ENCODE assay signal across 8 cellular contexts in the genomic region with DNA sequence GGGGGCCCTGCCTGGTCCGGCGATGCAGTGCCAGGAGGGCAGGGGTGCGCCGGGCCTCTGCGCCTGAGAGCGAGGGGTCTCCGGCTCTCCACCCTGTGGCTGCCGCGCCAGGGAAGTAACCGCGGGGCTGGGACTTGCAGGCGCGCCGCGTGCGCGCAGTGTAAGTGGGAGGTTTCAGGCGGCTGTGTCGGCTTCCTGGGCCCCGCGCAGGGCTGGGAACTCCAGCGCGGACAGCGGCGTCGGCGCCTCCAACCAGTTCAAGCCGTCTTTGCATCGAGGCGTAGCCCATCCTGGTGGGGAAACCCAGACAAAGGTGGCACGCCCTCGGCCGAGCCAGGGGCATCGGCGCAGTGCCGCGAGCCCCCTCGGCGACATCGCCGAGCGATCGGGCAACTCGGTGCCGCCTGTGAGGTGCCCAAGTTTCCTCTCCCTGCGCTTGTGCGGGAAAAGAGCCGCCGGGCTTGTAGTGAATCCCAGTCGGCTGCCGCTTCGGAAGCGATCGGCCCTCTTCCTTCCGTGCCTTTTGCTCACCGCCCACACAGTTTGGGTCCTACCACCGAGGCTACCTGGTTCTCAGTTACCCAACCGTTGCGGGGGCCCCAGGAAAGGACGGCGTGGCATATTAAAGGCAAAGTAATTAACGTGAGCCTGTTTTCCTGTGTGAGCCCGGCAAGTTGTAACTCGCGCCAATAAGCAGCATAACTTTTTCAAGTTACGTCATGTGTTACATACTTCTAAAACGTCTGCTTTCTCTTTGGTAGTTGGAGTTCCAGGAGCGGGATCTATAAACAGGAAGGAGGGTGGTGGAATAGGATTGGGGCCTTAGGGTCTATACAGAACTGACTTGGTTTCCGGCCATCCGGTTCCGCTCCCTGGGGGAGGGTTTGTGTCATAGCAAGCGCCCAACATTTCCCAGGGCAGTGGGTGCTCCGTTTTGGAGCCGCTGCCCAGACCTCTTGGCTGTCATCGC. TPM values are rescaled to one million over a fixed set of nuclear protein-coding genes. Genes with fewer than 3 reads are reported as not detected.
A peak's percentile ranks its signal among the peaks of the same experiment; 100 is the strongest.
DNase-seq lines count a peak whose midpoint lies in the region; ATAC-seq and TF ChIP-seq lines count a peak whose summit lies in the region.

No MANE protein-coding gene starts in this region.

- POLR2A ChIA-PET in CD8-positive, alpha-beta T cell (lab: Charles Lee), result no interaction called here

- H3K36me3 ChIP-seq in CD8-positive, alpha-beta T cell (ENCODE audit: insufficient read depth, low read length), result no peaks in the 10 kb centered on the region
- H3K36me3 ChIP-seq in neutrophil (no peaks in the 10 kb centered on the region), suprapubic skin (no peaks in the 10 kb centered on the region)

- peaks cover 28% of the 10 kb centered on the region for H3K4me1 ChIP-seq in CD8-positive, alpha-beta T cell (ENCODE audit: insufficient read depth, low read length)
- H3K4me1 ChIP-seq in neutrophil (ENCODE audit: control insufficient read depth in 1 of 2, insufficient read depth in 1 of 2, low read depth in 1 of 2, low read length in 1 of 2), result peaks cover 19 to 27% of the 10 kb centered on the region in 2 experiments
- H3K4me1 ChIP-seq in suprapubic skin, result peaks cover 36% of the 10 kb centered on the region

- TF ChIP-seq POLR2A in suprapubic skin (IDR thresholded peaks at IDR 0.05), result no peak

- peak overlapping the region; percentile 93 for H3K4me3 Mint-ChIP-seq in CD8-positive, alpha-beta T cell

- no peaks in the 10 kb centered on the region for H3K9me3 Mint-ChIP-seq in CD8-positive, alpha-beta T cell

- no peak for TF ChIP-seq CTCF in CD8-positive, alpha-beta T cell (IDR thresholded peaks at IDR 0.05)
- no peak for TF ChIP-seq CTCF in HL-60 (IDR thresholded peaks at IDR 0.05; ENCODE audit: insufficient read depth, low read length)
- no peak for TF ChIP-seq CTCF in neutrophil (IDR thresholded peaks at IDR 0.05)
- TF ChIP-seq CTCF in suprapubic skin (IDR thresholded peaks at IDR 0.05), result peak; percentile 18 to 23

- CTCF ChIA-PET in CD8-positive, alpha-beta T cell (lab: Charles Lee), result no interaction called here

- no peaks in the 10 kb centered on the region for H3K27me3 ChIP-seq in CD8-positive, alpha-beta T cell (ENCODE audit: insufficient read depth, low read length)
- H3K27me3 ChIP-seq in HL-60 (ENCODE audit: insufficient read depth, poor library complexity, severe bottlenecking), result no peaks in the 10 kb centered on the region
- peaks cover 11% of the 10 kb centered on the region for H3K27me3 ChIP-seq in neutrophil
- H3K27me3 ChIP-seq in suprapubic skin, result no peaks in the 10 kb centered on the region

- H3K27ac Mint-ChIP-seq in CD8-positive, alpha-beta T cell, result peak overlapping the region; percentile 94

- peaks cover 6% of the 10 kb centered on the region for H3K36me3 Mint-ChIP-seq in CD8-positive, alpha-beta T cell

- TF ChIP-seq EP300 in suprapubic skin (IDR thresholded peaks at IDR 0.05), result no peak

- intact Hi-C loops in CD8-positive, alpha-beta T cell (cut with DNase I, micrococcal nuclease), result loop anchor here (1.0 to 10.0 kb wide), 9 partner anchors 39 to 1639 kb away; a partner anchor contains a TSS

- WGBS in suprapubic skin, result under 1% methylated on average over 47 of the region's 75 CpGs

- H3K27me3 Mint-ChIP-seq in CD8-positive, alpha-beta T cell (ENCODE audit: low read depth), result no peaks in the 10 kb centered on the region

- H3K4me3 ChIP-seq in CD8-positive, alpha-beta T cell (ENCODE audit: low read depth, low read length), result peak overlapping the region; percentile 87
- H3K4me3 ChIP-seq in HL-60 (replicated peaks; ENCODE audit: insufficient read depth, low read length), result peak overlapping the region; percentile 92
- H3K4me3 ChIP-seq in neutrophil (ENCODE audit: low read depth in 1 of 2, low read length in 1 of 2), result peak overlapping the region; percentile 81 to 97
- H3K4me3 ChIP-seq in suprapubic skin, result peak overlapping the region; percentile 99

- H3K27ac ChIP-seq in CD8-positive, alpha-beta T cell (ENCODE audit: low read depth, low read length), result peak overlapping the region; percentile 70
- H3K27ac ChIP-seq in HL-60 (replicated peaks) (peak overlapping the region; percentile 89), neutrophil (peak overlapping the region; percentile 61), suprapubic skin (peak overlapping the region; percentile 89)

- H3K4me1 Mint-ChIP-seq in CD8-positive, alpha-beta T cell (ENCODE audit: low read depth), result peaks cover 53% of the 10 kb centered on the region

- peak; percentile 54 for ATAC-seq in CD8-positive, alpha-beta T cell
- peak; percentile 45 for ATAC-seq in GM19455 (IDR thresholded peaks at IDR 0.05; ENCODE audit: unreplicated experiment)

- DNase-seq in CD8-positive, alpha-beta T cell, result peak; percentile 29 to 75 (median 59)
- DNase-seq in HL-60 (ENCODE audit: low read depth in 1 of 2, low spot score in 1 of 2), result peak; percentile 81 to 87
- DNase-seq in SHP77 treated with DMSO at 0.1 percent for 48 hours (lab: John Stamatoyannopoulos, UW), result peak; percentile 30
- DNase-seq in activated gamma-delta T cell treated with anti-CD3 and anti-CD28 coated beads, Interleukin-2, amount 50 U/mL, for 16 hours (ENCODE audit: low read depth), result peak; percentile 52
- DNase-seq in foreskin melanocyte, result peak; percentile 84
- peak; percentile 81 to 83 for DNase-seq in suprapubic skin (ENCODE audit: low spot score in 2 of 2)

- H3K9me3 ChIP-seq in CD8-positive, alpha-beta T cell (ENCODE audit: low read length), result no peaks in the 10 kb centered on the region
- H3K9me3 ChIP-seq in neutrophil (no peaks in the 10 kb centered on the region), suprapubic skin (no peaks in the 10 kb centered on the region)

RNA-seq across cellular contexts. Expression of a gene that starts 1.2 kb away (rescaled TPM):
- 10 to 100 TPM; 10.8 to 13.7 TPM for total RNA-seq in CD8-positive, alpha-beta T cell
- total RNA-seq in suprapubic skin, result 10 to 100 TPM; 29.1 to 44.7 (median 34.9) TPM

Comparison
In these comparisons a context has a peak if more than half of its experiments do, and no peak if none do; other contexts are left out.
1. Peak in every context shown above with its lines: DNase-seq, ATAC-seq, H3K4me3 ChIP-seq and H3K27ac ChIP-seq.
2. DNase-seq: peak in every context shown above with its lines; median percentile 84 in HL-60; 84 in foreskin melanocyte; 82 in suprapubic skin; 59 in CD8-positive, alpha-beta T cell; 52 in activated gamma-delta T cell treated with anti-CD3 and anti-CD28 coated beads, Interleukin-2, amount 50 U/mL, for 16 hours; 30 in SHP77 treated with DMSO at 0.1 percent for 48 hours.
3. CTCF ChIP-seq: peak in suprapubic skin (2 of 2); none in CD8-positive, alpha-beta T cell (single experiment), HL-60 (single experiment) and neutrophil (single experiment).